9 cellular contexts compared by ENCODE assay signal in genomic region chr3:48661501-48662139, GRCh38. TPM values are rescaled to one million over a fixed set of nuclear protein-coding genes. Genes with fewer than 3 reads are reported as not detected.
DNase-seq lines count a peak whose midpoint lies in the region; ATAC-seq, FAIRE-seq and TF ChIP-seq lines count a peak whose summit lies in the region.
"Had no signal": no experiment of that assay in that cellular context is flagged by ENCODE, and none has a peak within 500 bp of the region (broad histone marks: within the 10 kb centered on the region; RNA-seq: fewer than 3 reads in every experiment).

No MANE protein-coding gene starts in this region.

- H3K9me3 ChIP-seq in pancreas (no peaks in the 10 kb centered on the region), transverse colon (no peaks in the 10 kb centered on the region)

- in situ Hi-C loops in G401 (cut with HindIII; ENCODE audit: low sequenced_read_pairs) (no loop called here), transverse colon (cut with MboI; ENCODE audit: low pct_ligation_motif_present in 1 of 4, low pct_unique_long_range_greater_than_20kb in 1 of 4, low sequenced_read_pairs in 3 of 4) (no loop called here)

- no peak for TF ChIP-seq CTCF in pancreas (IDR thresholded peaks at IDR 0.05)
- TF ChIP-seq CTCF in transverse colon (IDR thresholded peaks at IDR 0.05): no peak

- H3K4me3 ChIP-seq in pancreas (peak overlapping the region; percentile 16 to 50 (median 28)), transverse colon (peak overlapping the region in 2 of 4 donors; percentile 28 to 44)

- no peak for TF ChIP-seq POLR2A in transverse colon (IDR thresholded peaks at IDR 0.05)

- WGBS in pancreas, 2 donors: 3 to 4% methylated on average over 57 to 66 of the region's 66 CpGs
- WGBS in transverse colon (ENCODE audit: low coverage in 1 of 2), 2 donors: 13% methylated on average over 37 of the region's 66 CpGs; no CpG with 5 or more reads in 1 of the 2 donors

- H3K27ac ChIP-seq in pancreas: no peak overlapping the region
- H3K27ac ChIP-seq in transverse colon: no peak overlapping the region

- ATAC-seq in pancreas: peak; percentile 55 to 79 (median 64)

- H3K36me3 ChIP-seq in pancreas (no peaks in the 10 kb centered on the region), transverse colon (no peaks in the 10 kb centered on the region)

- no peak for TF ChIP-seq EP300 in transverse colon (IDR thresholded peaks at IDR 0.05; ENCODE audit: low read depth)

- peaks cover 0 to 4% (median 2%) of the 10 kb centered on the region in 4 donors for H3K27me3 ChIP-seq in pancreas
- H3K27me3 ChIP-seq in transverse colon: peaks cover 28% of the 10 kb centered on the region

- intact Hi-C loops in pancreas (cut with DNase I): no loop called here
- intact Hi-C loops in transverse colon (cut with DNase I; ENCODE audit: low total_unique reads): no loop called here

- FAIRE-seq in pancreas (lab: Jason Lieb, UNC): no peak

- DNase-seq in G401 (ENCODE audit: low spot score): peak; percentile 42
- peak; percentile 4 for DNase-seq in OCI-M2 (lab: John Stamatoyannopoulos, UW; ENCODE audit: unreplicated experiment)
- DNase-seq in activated naive CD4-positive, alpha-beta T cell (lab: John Stamatoyannopoulos, UW): peak; percentile 51 to 73 (median 71)
- peak; percentile 65 for DNase-seq in glomerular visceral epithelial cell (ENCODE audit: extremely low spot score)
- DNase-seq in pancreas: peak; percentile 49 to 91 (median 78)
- DNase-seq in transverse colon: peak; percentile 69
- DNase-seq in NCI-H748 treated with DMSO at 0.1 percent for 48 hours (lab: John Stamatoyannopoulos, UW): no peak
- no peak for DNase-seq in A172 (ENCODE audit: low spot score)

- H3K4me1 ChIP-seq in pancreas (peaks cover 0 to 6% (median 0%) of the 10 kb centered on the region in 3 donors), transverse colon (peaks cover 6 to 28% (median 19%) of the 10 kb centered on the region in 4 donors)

RNA-seq across cellular contexts. Expression of gene CELSR3, which starts 1.1 kb away (rescaled TPM):
- 4.6 and 5.0 TPM in 2 replicates for total RNA-seq in G401 (2014; rRNA removed; shearing (Covaris generic))
- total RNA-seq in pancreas (1 to 10 TPM in 4 of 6 donors, under 1 TPM in 2; 0.51 to 1.8 (median 1.1) TPM), transverse colon (10 to 100 TPM in 1 of 4 donors, 1 to 10 TPM in 3; 1.2 to 15.0 (median 3.9) TPM)
- polyA plus RNA-seq in pancreas: 10 to 100 TPM in 1 of 2 donors, 1 to 10 TPM in 1; 6.3 to 13.9 TPM
- total RNA-seq in A172 (2014; rRNA removed; shearing (Covaris generic)): 4.9 and 5.8 TPM in 2 replicates

RNA-seq across cellular contexts. Expression of gene NCKIPSD, which starts 24.1 kb away (rescaled TPM):
- total RNA-seq in G401 (2014; rRNA removed; shearing (Covaris generic)): 12.9 and 17.1 TPM in 2 replicates
- total RNA-seq in pancreas: 10 to 100 TPM in 1 of 6 donors, 1 to 10 TPM in 5; 5.4 to 10.2 (median 7.2) TPM
- 10 to 100 TPM; 12.0 to 17.0 TPM for polyA plus RNA-seq in pancreas
- total RNA-seq in transverse colon: 10 to 100 TPM; 42.3 to 74.6 (median 49.2) TPM
- 23.6 and 37.7 TPM in 2 replicates for total RNA-seq in A172 (2014; rRNA removed; shearing (Covaris generic))

RNA-seq across cellular contexts. Expression of gene SLC26A6, which starts 26.4 kb away (rescaled TPM):
- 40.2 and 51.0 TPM in 2 replicates for total RNA-seq in G401 (2014; rRNA removed; shearing (Covaris generic))
- total RNA-seq in pancreas (10 to 100 TPM in 2 of 6 donors, 1 to 10 TPM in 4; 6.2 to 15.9 (median 8.9) TPM), transverse colon (100 to 1,000 TPM; 134 to 282 (median 193) TPM)
- 10 to 100 TPM; 25.2 to 32.1 TPM for polyA plus RNA-seq in pancreas
- 16.9 and 17.5 TPM in 2 replicates for total RNA-seq in A172 (2014; rRNA removed; shearing (Covaris generic))

RNA-seq across cellular contexts. Expression of gene TMEM89, which starts 40.1 kb away (rescaled TPM):
- total RNA-seq in G401 (2014; rRNA removed; shearing (Covaris generic)): not detected in 2 replicates
- total RNA-seq in pancreas (not detected), transverse colon (10 to 100 TPM in 1 of 4 donors, not detected in 3; 13.1 TPM)
- not detected for polyA plus RNA-seq in pancreas
- not detected in 2 replicates for total RNA-seq in A172 (2014; rRNA removed; shearing (Covaris generic))
- total RNA-seq: HT1080 had no signal

RNA-seq across cellular contexts. Expression of gene UQCRC1, which starts 52.2 kb away (rescaled TPM):
- total RNA-seq in G401 (2014; rRNA removed; shearing (Covaris generic)): 474 and 540 TPM in 2 replicates
- 100 to 1,000 TPM in 3 of 6 donors, 10 to 100 TPM in 3; 78.6 to 113 (median 97.4) TPM for total RNA-seq in pancreas
- 100 to 1,000 TPM in 1 of 2 donors, 10 to 100 TPM in 1; 89.5 to 110 TPM for polyA plus RNA-seq in pancreas
- total RNA-seq in transverse colon: 100 to 1,000 TPM; 579 to 974 (median 655) TPM
- total RNA-seq in A172 (2014; rRNA removed; shearing (Covaris generic)): 485 and 565 TPM in 2 replicates

Comparison
In these comparisons a context has a peak if more than half of its experiments do, and no peak if none do; other contexts are left out.
1. DNase-seq: peak in G401 (single experiment), OCI-M2 (single experiment), activated naive CD4-positive, alpha-beta T cell (4 of 4), glomerular visceral epithelial cell (single experiment), pancreas (6 of 6) and transverse colon (single experiment); none in NCI-H748 treated with DMSO at 0.1 percent for 48 hours (single experiment) and A172 (single experiment).